9 cellular contexts compared by ENCODE assay signal in the genomic region with DNA sequence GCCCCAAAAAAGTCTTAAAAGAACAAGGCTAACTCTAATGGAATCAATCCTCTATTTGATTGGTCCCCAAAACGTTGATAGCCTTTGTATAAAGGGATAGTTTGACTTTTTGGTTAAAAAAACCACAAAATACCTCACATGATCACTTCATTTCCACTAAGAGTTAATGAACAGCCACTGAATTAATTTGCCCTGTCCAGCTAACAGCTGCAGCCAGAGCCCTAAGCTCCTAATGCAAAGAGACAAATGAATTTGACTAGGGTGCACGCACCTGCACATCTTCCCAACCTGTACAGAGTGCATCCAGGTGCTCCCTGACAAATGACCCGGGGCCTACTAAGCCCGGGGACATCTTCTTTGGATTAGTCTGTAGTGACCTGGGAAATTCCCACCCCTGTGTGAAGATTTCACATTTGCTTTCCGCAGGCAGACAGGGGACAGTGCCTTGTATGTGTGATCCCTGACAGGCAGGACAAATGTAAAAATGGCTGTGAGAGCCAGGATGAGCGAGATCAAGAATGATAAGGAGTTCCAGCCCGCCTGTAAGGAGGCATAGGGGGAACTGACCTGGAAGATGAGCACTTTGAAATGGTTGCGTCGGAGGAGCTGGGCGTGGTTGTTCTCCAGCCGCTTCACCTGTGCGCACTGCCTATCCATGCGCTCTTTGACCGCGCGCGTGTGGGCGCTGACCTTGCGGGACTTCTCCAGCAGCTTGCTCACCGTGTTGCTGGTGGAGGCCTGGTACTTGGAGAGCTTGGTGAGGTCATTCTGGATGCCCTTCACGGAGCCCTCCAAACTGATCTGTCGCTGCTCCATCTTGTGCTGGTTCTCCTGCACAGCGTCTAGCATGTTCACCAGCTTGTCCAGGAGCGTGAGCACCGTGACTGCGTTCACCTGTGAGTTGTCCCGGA. TPM values are rescaled to one million over a fixed set of nuclear protein-coding genes. Genes with fewer than 3 reads are reported as not detected.
DNase-seq lines count a peak whose midpoint lies in the region; ATAC-seq and TF ChIP-seq lines count a peak whose summit lies in the region.
"Had no signal": no experiment of that assay in that cellular context is flagged by ENCODE, and none has a peak within 500 bp of the region (broad histone marks: within the 10 kb centered on the region; RNA-seq: fewer than 3 reads in every experiment).

No MANE protein-coding gene starts in this region.

- no peak overlapping the region for H3K27ac Mint-ChIP-seq in naive thymus-derived CD4-positive, alpha-beta T cell

- H3K27me3 ChIP-seq in AG04450 (ENCODE audit: control insufficient read depth, insufficient read depth, low read length) (no peaks in the 10 kb centered on the region), duodenal mucosa (ENCODE audit: control insufficient read depth in 1 of 2, insufficient read depth in 2 of 2, low read length in 2 of 2) (no peaks in the 10 kb centered on the region)
- no peaks in the 10 kb centered on the region for H3K27me3 ChIP-seq in naive thymus-derived CD4-positive, alpha-beta T cell (ENCODE audit: control insufficient read depth in 2 of 2, insufficient read depth in 2 of 2, low read length in 2 of 2)

- no peaks in the 10 kb centered on the region for H3K9me3 Mint-ChIP-seq in naive thymus-derived CD4-positive, alpha-beta T cell

- H3K4me3 ChIP-seq in AG04450 (ENCODE audit: low read depth, low read length) (peak overlapping the region; percentile 63), duodenal mucosa (ENCODE audit: low read depth in 1 of 2, low read length in 2 of 2) (peak overlapping the region; percentile 54 to 63)
- no peak overlapping the region for H3K4me3 ChIP-seq in naive thymus-derived CD4-positive, alpha-beta T cell (ENCODE audit: low read length)

- peak; percentile 19 for ATAC-seq in HG03175 (IDR thresholded peaks at IDR 0.05; ENCODE audit: unreplicated experiment)
- peak; percentile 25 for ATAC-seq in naive thymus-derived CD4-positive, alpha-beta T cell
- no peak for ATAC-seq in GM18520 (IDR thresholded peaks at IDR 0.05; ENCODE audit: unreplicated experiment)
- ATAC-seq in HG02840 (IDR thresholded peaks at IDR 0.05; ENCODE audit: low FRiP score, unreplicated experiment): no peak

- CTCF ChIA-PET in AG04450 (lab: Charles Lee): interaction anchor here (0.6 to 6.1 kb wide), 3 partner anchors 25 to 317 kb away, joined by 4 to 50 read pairs (median 8); no protein-coding TSS in a partner anchor
- CTCF ChIA-PET in naive thymus-derived CD4-positive, alpha-beta T cell (lab: Charles Lee): no interaction called here

- H3K36me3 Mint-ChIP-seq in naive thymus-derived CD4-positive, alpha-beta T cell: no peaks in the 10 kb centered on the region

- peak overlapping the region; percentile 93 for H3K27ac ChIP-seq in AG04450 (ENCODE audit: low read depth, low read length)
- H3K27ac ChIP-seq in duodenal mucosa (ENCODE audit: low read depth, low read length): peak overlapping the region; percentile 60
- no peak overlapping the region for H3K27ac ChIP-seq in naive thymus-derived CD4-positive, alpha-beta T cell (ENCODE audit: low read depth, low read length)

- POLR2A ChIA-PET in AG04450 (lab: Yijun Ruan, JAX): interaction anchor here (0.5 to 2.2 kb wide), 6 partner anchors 10 to 348 kb away, joined by 3 to 6 read pairs (median 4); partner anchors contain the start of genes NABP1 and TMEFF2
- POLR2A ChIA-PET in naive thymus-derived CD4-positive, alpha-beta T cell (lab: Charles Lee): no interaction called here

- peak overlapping the region in 3 of 10 donors; percentile 19 to 42 (median 39) for H3K4me3 Mint-ChIP-seq in naive thymus-derived CD4-positive, alpha-beta T cell

- H3K4me1 Mint-ChIP-seq in naive thymus-derived CD4-positive, alpha-beta T cell: peaks cover 0 to 14% (median 6%) of the 10 kb centered on the region in 7 donors

- peaks cover 31 to 67% (median 46%) of the 10 kb centered on the region in 5 donors for H3K27me3 Mint-ChIP-seq in naive thymus-derived CD4-positive, alpha-beta T cell

- DNase-seq in AG04450 (ENCODE audit: low read depth, low spot score) (no peak), foreskin melanocyte (no peak), CD1c-positive myeloid dendritic cell (ENCODE audit: extremely low spot score) (no peak)
- no peak for DNase-seq in naive thymus-derived CD4-positive, alpha-beta T cell
- DNase-seq: cerebellar nuclear complex had no signal

- no peaks in the 10 kb centered on the region for H3K36me3 ChIP-seq in duodenal mucosa (ENCODE audit: control insufficient read depth in 1 of 2, insufficient read depth in 2 of 2, low read length in 2 of 2)
- no peaks in the 10 kb centered on the region for H3K36me3 ChIP-seq in naive thymus-derived CD4-positive, alpha-beta T cell (ENCODE audit: control insufficient read depth in 2 of 3, insufficient read depth in 3 of 3, low read length in 3 of 3)

- intact Hi-C loops in naive thymus-derived CD4-positive, alpha-beta T cell (cut with micrococcal nuclease): no loop called here

- TF ChIP-seq CTCF in AG04450 (IDR thresholded peaks at IDR 0.05; ENCODE audit: low read depth, low read length): no peak

- H3K9ac ChIP-seq in duodenal mucosa (ENCODE audit: low read depth in 1 of 2, low read length in 2 of 2): peak overlapping the region; percentile 28 to 44

- H3K4me1 ChIP-seq in duodenal mucosa (ENCODE audit: control insufficient read depth in 1 of 2, insufficient read depth in 2 of 2, low read length in 2 of 2): peaks cover 0 to 10% of the 10 kb centered on the region in 2 donors
- no peaks in the 10 kb centered on the region for H3K4me1 ChIP-seq in naive thymus-derived CD4-positive, alpha-beta T cell (ENCODE audit: control insufficient read depth in 2 of 2, insufficient read depth in 2 of 2, low read length in 2 of 2)

- H3K9me3 ChIP-seq in AG04450 (ENCODE audit: control insufficient read depth, insufficient read depth, low read length) (peaks cover 5% of the 10 kb centered on the region; the same call in 1 of the 2 replicates), duodenal mucosa (ENCODE audit: control insufficient read depth in 1 of 2, low read length in 2 of 2) (no peaks in the 10 kb centered on the region)
- no peaks in the 10 kb centered on the region for H3K9me3 ChIP-seq in naive thymus-derived CD4-positive, alpha-beta T cell (ENCODE audit: control insufficient read depth in 2 of 3, low read length in 3 of 3)

RNA-seq across cellular contexts. Expression of gene CAVIN2, which starts 0.8 kb away (rescaled TPM):
- polyA plus RNA-seq in AG04450 (2011; rRNA removed): 22.0 and 26.1 TPM in 2 replicates
- polyA minus RNA-seq in AG04450 (2011; rRNA and poly(A)+ RNA removed): 28.8 and 33.0 TPM in 2 replicates
- total RNA-seq in naive thymus-derived CD4-positive, alpha-beta T cell: 1 to 10 TPM in 1 of 5 experiments, under 1 TPM in 1, not detected in 3; 0.29 to 3.7 TPM
- polyA plus RNA-seq in naive thymus-derived CD4-positive, alpha-beta T cell: not detected

Comparison
In these comparisons a context has a peak if more than half of its experiments do, and no peak if none do; other contexts are left out.
1. ATAC-seq: peak in HG03175 (single experiment) and naive thymus-derived CD4-positive, alpha-beta T cell (single experiment); none in GM18520 (single experiment) and HG02840 (single experiment).
2. RNA of gene CAVIN2, which starts 0.8 kb away (polyA plus RNA-seq): 22.0 to 26.1 TPM in AG04450; not detected in naive thymus-derived CD4-positive, alpha-beta T cell; every median in the first group is over 10 times any median in the second.